19 cellular contexts compared by ENCODE assay signal in the genomic region with DNA sequence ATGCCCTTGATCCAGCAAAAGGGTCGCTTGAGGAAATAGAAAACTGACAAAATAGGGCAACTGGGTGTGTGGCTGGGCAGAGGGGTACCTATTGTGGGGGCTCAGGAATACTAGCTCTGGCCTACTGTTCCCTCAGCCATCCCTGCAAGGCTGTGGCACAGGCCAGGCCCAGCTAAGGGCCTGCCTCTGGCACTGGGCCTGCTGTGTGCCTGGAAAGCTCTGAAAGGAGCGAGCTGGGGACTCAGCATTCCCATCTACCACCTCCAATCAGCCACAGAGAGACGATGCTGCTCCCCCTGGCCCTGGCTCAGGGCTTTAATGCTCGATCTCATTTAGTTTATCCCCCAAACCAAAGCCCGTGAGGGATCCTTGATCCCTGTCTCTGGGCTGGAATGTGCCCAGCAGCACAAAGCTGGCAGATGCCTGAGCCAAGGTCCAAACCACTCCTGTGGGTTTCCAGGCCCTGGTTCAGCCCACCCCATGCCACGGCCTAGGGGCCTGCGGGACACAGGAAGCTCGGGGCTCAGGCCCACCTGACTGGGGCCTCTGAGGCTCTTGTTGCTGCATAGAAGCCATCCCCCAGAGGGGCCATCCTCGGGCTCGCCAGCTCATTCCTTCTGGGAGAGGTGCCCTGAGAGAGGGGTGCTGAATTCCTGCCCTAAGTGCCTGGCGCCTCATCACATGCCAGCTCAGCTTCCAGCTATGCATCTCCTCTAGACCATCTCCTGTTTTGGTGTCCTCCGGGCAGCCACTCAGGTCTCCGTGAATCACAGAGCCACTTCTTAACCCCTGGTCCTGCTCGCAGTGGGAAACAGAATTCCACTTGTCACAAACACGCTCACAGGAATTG. TPM values are rescaled to one million over a fixed set of nuclear protein-coding genes. Genes with fewer than 3 reads are reported as not detected.
DNase-seq lines count a peak whose midpoint lies in the region; ATAC-seq lines count a peak whose summit lies in the region.
"Had no signal": no experiment of that assay in that cellular context is flagged by ENCODE, and none has a peak within 500 bp of the region (broad histone marks: within the 10 kb centered on the region; RNA-seq: fewer than 3 reads in every experiment).

No MANE protein-coding gene starts in this region.

- DNase-seq in AG20443 (ENCODE audit: low spot score), result peak; percentile 64
- peak; percentile 69 for DNase-seq in NCI-H226
- peak; percentile 73 for DNase-seq in myocyte (ENCODE audit: low read depth)
- DNase-seq in posterior vena cava (ENCODE audit: low spot score), result no peak
- no peak for DNase-seq in nucleus accumbens (lab: John Stamatoyannopoulos, UW)
- DNase-seq: dorsolateral prefrontal cortex; immature natural killer cell; KG1; NCI-H187 treated with DMSO at 0.1 percent for 48 hours; NCI-H774; stimulated activated naive CD8-positive, alpha-beta T cell treated with anti-CD3 and anti-CD28 coated beads, Interleukin-15, Interleukin-2, amounts not matched to agents 100 U/mL and 50 U/mL, for 24 hours had no signal

- H3K27ac ChIP-seq in esophagus (ENCODE audit: low read depth in 2 of 2, low read length in 1 of 2), result peak overlapping the region; percentile 36 to 58
- H3K27ac ChIP-seq: prostate gland, SK-N-MC had no signal

- ATAC-seq in GM21737 (IDR thresholded peaks at IDR 0.05; ENCODE audit: unreplicated experiment) (no peak), HG03442 (IDR thresholded peaks at IDR 0.05; ENCODE audit: unreplicated experiment) (no peak)
- ATAC-seq: stimulated activated naive CD8-positive, alpha-beta T cell treated with anti-CD3 and anti-CD28 coated beads, Interleukin-15, Interleukin-2, amounts not matched to agents 100 U/mL and 50 U/mL, for 24 hours; WTC11 had no signal

- H3K27me3 ChIP-seq in esophagus (ENCODE audit: control insufficient read depth in 1 of 2, insufficient read depth in 2 of 2, low read length in 2 of 2), result no peaks in the 10 kb centered on the region

- no peaks in the 10 kb centered on the region for H3K4me1 ChIP-seq in esophagus (ENCODE audit: control insufficient read depth in 2 of 2, insufficient read depth in 2 of 2, low read length in 1 of 2)
- H3K4me1 ChIP-seq: prostate gland had no signal

- intact Hi-C loops in posterior vena cava (cut with DNase I), result no loop called here

- WGBS in esophagus, 2 donors, result 77 to 81% methylated on average over 15 of the region's 15 CpGs

- no peaks in the 10 kb centered on the region for H3K36me3 ChIP-seq in esophagus (ENCODE audit: control insufficient read depth in 2 of 2, insufficient read depth in 2 of 2, low read length in 1 of 2)
- H3K36me3 ChIP-seq: prostate gland had no signal

- no peaks in the 10 kb centered on the region for H3K9me3 ChIP-seq in esophagus (ENCODE audit: control insufficient read depth in 2 of 2, insufficient read depth in 1 of 2, low read depth in 1 of 2, low read length in 1 of 2)
- H3K9me3 ChIP-seq: prostate gland had no signal

- H3K4me3 ChIP-seq in esophagus (ENCODE audit: low read depth in 1 of 2, low read length in 2 of 2), result no peak overlapping the region
- H3K4me3 ChIP-seq: dorsolateral prefrontal cortex, prostate gland, SK-N-MC had no signal

RNA-seq across cellular contexts. Expression of a gene that starts 43.0 kb away (rescaled TPM):
- polyA plus RNA-seq in esophagus, result under 1 TPM; 0.22 to 0.29 TPM
- 0.16 and 0.73 TPM in 2 replicates for total RNA-seq in myocyte
- polyA plus RNA-seq in myocyte (2012), result 0.03 TPM
- total RNA-seq in posterior vena cava, result under 1 TPM; 0.19 to 0.29 TPM
- total RNA-seq: fibroblast of villous mesenchyme, mononuclear cell had no signal
- polyA plus RNA-seq: immature natural killer cell had no signal

RNA-seq across cellular contexts. Expression of a gene that starts 56.1 kb away (rescaled TPM):
- polyA plus RNA-seq in esophagus, result 10 to 100 TPM; 40.1 to 98.1 TPM
- total RNA-seq in myocyte (260 and 472 TPM in 2 replicates), posterior vena cava (100 to 1,000 TPM; 111 to 144 TPM)
- 210 TPM for polyA plus RNA-seq in myocyte (2012)

Comparison
In these comparisons a context has a peak if more than half of its experiments do, and no peak if none do; other contexts are left out.
1. DNase-seq: peak in AG20443 (single experiment), NCI-H226 (single experiment) and myocyte (single experiment); none in posterior vena cava (single experiment) and nucleus accumbens (0 of 56).